In genomic region chr10:103807996-103808395, GRCh38 we compare ENCODE assay signal across 25 cellular contexts.
"Had no signal": no experiment of that assay in that cellular context is flagged by ENCODE, and none has a peak within 500 bp of the region (broad histone marks: within the 10 kb centered on the region; RNA-seq: fewer than 3 reads in every experiment).

No MANE protein-coding gene starts in this region.

- H3K36me3 ChIP-seq: heart right ventricle, left lung, lower lobe of right lung, neutrophil, right atrium auricular region, right lobe of liver, stomach, thyroid gland, transverse colon, upper lobe of left lung had no signal

- H3K4me3 ChIP-seq: heart right ventricle, hepatocyte, left lung, lower lobe of right lung, right atrium auricular region, right lobe of liver, smooth muscle cell, stomach, testis, thyroid gland, transverse colon, upper lobe of left lung had no signal

- H3K27ac ChIP-seq: hepatocyte, left lung, lower lobe of right lung, neutrophil, parathyroid adenoma, right atrium auricular region, right lobe of liver, stomach, testis, thyroid gland, transverse colon, upper lobe of left lung had no signal

- H2AFZ ChIP-seq: hepatocyte, parathyroid adenoma had no signal

- H3K9me3 ChIP-seq: heart right ventricle, left lung, lower lobe of right lung, neutrophil, right atrium auricular region, right lobe of liver, stomach, testis, thyroid gland, transverse colon, upper lobe of left lung had no signal

- DNase-seq: heart right ventricle; islet precursor cell; left lung; lower lobe of right lung; mammary epithelial cell; mesenchymal stem cell; naive thymus-derived CD8-positive, alpha-beta T cell; occipital lobe; stimulated activated CD4-positive, alpha-beta T cell treated with anti-CD3 and anti-CD28 coated beads, Interleukin-12 subunit alpha, Interleukin-12 subunit beta, amount 100 ng/mL, for 4 hours; stimulated activated CD4-positive, alpha-beta T cell treated with anti-CD3 and anti-CD28 coated beads, Interleukin-15, amount 100 ng/mL, for 24 hours; stimulated activated CD4-positive, alpha-beta T cell treated with anti-CD3 and anti-CD28 coated beads, Interleukin-2, amount 100 ng/mL, for 24 hours; stimulated activated CD4-positive, alpha-beta T cell treated with anti-CD3 and anti-CD28 coated beads, Interleukin-4, amount 100 ng/mL, for 1 hour; stimulated activated naive B cell treated with anti-CD40 and anti-IgM and Interleukin-4, amounts not matched to agents 10 μg/mL and 1 μg/mL and 100 μg/mL, for 72 hours; stimulated activated naive CD8-positive, alpha-beta T cell treated with anti-CD3 and anti-CD28 coated beads, Interleukin-15, Interleukin-2, amounts not matched to agents 100 U/mL and 50 U/mL, for 24 hours; stomach; testis; thyroid gland; transverse colon; upper lobe of left lung had no signal

- H3K4me2 ChIP-seq: hepatocyte, smooth muscle cell had no signal

- H3K4me1 ChIP-seq: parathyroid adenoma, testis had no signal

- H3K27me3 ChIP-seq: heart right ventricle, hepatocyte, left lung, neutrophil, right atrium auricular region, right lobe of liver, stomach, testis, thyroid gland, transverse colon, upper lobe of left lung had no signal

- H3K9ac ChIP-seq: parathyroid adenoma had no signal

- ATAC-seq: left lung; lower lobe of right lung; naive thymus-derived CD8-positive, alpha-beta T cell; stimulated activated naive B cell treated with anti-CD40 and anti-IgM and Interleukin-4, amounts not matched to agents 10 μg/mL and 1 μg/mL and 100 μg/mL, for 72 hours; stimulated activated naive CD8-positive, alpha-beta T cell treated with anti-CD3 and anti-CD28 coated beads, Interleukin-15, Interleukin-2, amounts not matched to agents 100 U/mL and 50 U/mL, for 24 hours had no signal
